ENCODE assay signal across 8 cellular contexts in the genomic region with DNA sequence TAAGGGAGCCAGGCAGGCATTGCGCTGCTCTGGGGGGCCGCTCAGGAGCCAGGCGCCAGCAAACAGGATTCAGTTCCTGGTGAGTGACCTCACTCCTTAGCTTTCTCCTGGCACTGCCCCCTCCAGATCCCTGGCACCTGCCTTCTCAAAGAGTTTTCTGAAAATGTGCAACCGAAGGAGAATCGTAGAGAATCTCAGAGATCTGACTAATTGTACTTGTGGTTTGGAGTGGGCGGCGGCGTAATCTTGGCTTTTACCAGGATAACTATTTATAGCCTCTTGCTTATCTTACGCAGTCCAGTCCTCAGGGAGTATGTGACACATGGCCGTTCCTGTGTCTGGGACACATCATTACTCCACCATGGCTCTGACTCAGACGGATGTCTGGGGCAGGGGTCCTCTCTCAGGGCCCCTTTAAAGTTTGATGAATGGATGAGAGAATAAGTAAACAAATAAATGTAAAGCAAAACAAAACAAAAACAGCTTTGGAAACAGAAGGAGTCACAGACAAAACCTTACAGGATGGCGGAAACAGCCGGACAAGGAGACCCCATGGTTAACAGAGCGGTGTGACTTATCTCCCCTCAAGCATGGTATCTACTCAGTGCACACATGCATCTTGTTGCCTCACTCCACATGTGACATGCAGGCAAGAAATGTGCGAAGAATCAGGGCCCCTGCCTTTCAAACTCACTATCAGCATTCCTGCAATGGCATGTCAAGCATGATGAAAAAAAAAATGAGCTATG.
DNase-seq lines count a peak whose midpoint lies in the region; ATAC-seq and TF ChIP-seq lines count a peak whose summit lies in the region.

No MANE protein-coding gene starts in this region.

- no peak overlapping the region for H3K4me3 ChIP-seq in gastroesophageal sphincter
- H3K4me3 ChIP-seq in spleen: peak overlapping the region in 1 of 8 donors; percentile 55
- H3K4me3 ChIP-seq in HAP-1: no peak overlapping the region

- H3K27ac ChIP-seq in gastroesophageal sphincter (peak overlapping the region in 3 of 4 donors; percentile 37 to 69 (median 60)), spleen (peak overlapping the region in 7 of 8 donors; percentile 16 to 83 (median 67))

- in situ Hi-C loops in HAP-1 (cut with MboI; ENCODE audit: low sequenced_read_pairs): no loop called here

- peaks cover 0 to 10% of the 10 kb centered on the region in 2 donors for H3K9me3 Mint-ChIP-seq in activated naive CD4-positive, alpha-beta T cell treated with anti-CD3 and anti-CD28 coated beads, Interleukin-2, amount 50 U/mL, for 72 hours

- intact Hi-C loops in spleen (cut with DNase I; ENCODE audit: low total_unique reads): no loop called here

- no peaks in the 10 kb centered on the region for H3K27me3 ChIP-seq in gastroesophageal sphincter
- no peaks in the 10 kb centered on the region for H3K27me3 ChIP-seq in spleen (replicated peaks in 1 of 7)
- no peaks in the 10 kb centered on the region for H3K27me3 ChIP-seq in HAP-1 (ENCODE audit: low read depth)

- H3K4me1 ChIP-seq in gastroesophageal sphincter (peaks cover 0 to 79% (median 23%) of the 10 kb centered on the region in 3 donors), spleen (peaks cover 43 to 99% (median 80%) of the 10 kb centered on the region in 6 donors), HAP-1 (peaks cover 31% of the 10 kb centered on the region)

- no peak for TF ChIP-seq EP300 in gastroesophageal sphincter (IDR thresholded peaks at IDR 0.05)

- peak overlapping the region in 1 of 2 donors; percentile 88 for H3K27ac Mint-ChIP-seq in activated naive CD4-positive, alpha-beta T cell treated with anti-CD3 and anti-CD28 coated beads, Interleukin-2, amount 50 U/mL, for 72 hours

- TF ChIP-seq CTCF in gastroesophageal sphincter (IDR thresholded peaks at IDR 0.05) (no peak), spleen (IDR thresholded peaks at IDR 0.05 in 8 of 11, conservative IDR thresholded peaks at IDR 0.05 in 3 of 11) (no peak)

- H3K9me3 ChIP-seq in gastroesophageal sphincter (no peaks in the 10 kb centered on the region), spleen (no peaks in the 10 kb centered on the region), HAP-1 (no peaks in the 10 kb centered on the region)

- DNase-seq in activated naive CD4-positive, alpha-beta T cell treated with anti-CD3 and anti-CD28 coated beads, Interleukin-2, amount 50 U/mL, for 72 hours (ENCODE audit: low spot score in 2 of 2): peak in 1 of 2 donors; percentile 18
- no peak for DNase-seq in activated naive CD4-positive, alpha-beta T cell (lab: John Stamatoyannopoulos, UW)
- DNase-seq in SK-N-DZ (ENCODE audit: low spot score) (peak; percentile 78), spleen (peak; percentile 37), HAP-1 (ENCODE audit: low spot score in 2 of 2) (no peak), NCI-H1105 (lab: John Stamatoyannopoulos, UW) (no peak), DMS153 treated with DMSO at 0.1 percent for 48 hours (lab: John Stamatoyannopoulos, UW; ENCODE audit: unreplicated experiment) (no peak)

- H3K36me3 Mint-ChIP-seq in activated naive CD4-positive, alpha-beta T cell treated with anti-CD3 and anti-CD28 coated beads, Interleukin-2, amount 50 U/mL, for 72 hours: no peaks in the 10 kb centered on the region

- TF ChIP-seq POLR2A in gastroesophageal sphincter (IDR thresholded peaks at IDR 0.05): no peak
- no peak for TF ChIP-seq POLR2A in spleen (IDR thresholded peaks at IDR 0.05)

- ATAC-seq in activated naive CD4-positive, alpha-beta T cell treated with anti-CD3 and anti-CD28 coated beads, Interleukin-2, amount 50 U/mL, for 72 hours: peak; percentile 55 to 80
- ATAC-seq in gastroesophageal sphincter: peak; percentile 44

- no peaks in the 10 kb centered on the region for H3K36me3 ChIP-seq in gastroesophageal sphincter
- H3K36me3 ChIP-seq in spleen: no peaks in the 10 kb centered on the region
- no peaks in the 10 kb centered on the region; the same call in 1 of the 2 replicates for H3K36me3 ChIP-seq in HAP-1 (replicated peaks)

- 30 to 38% methylated on average over 4 to 15 of the region's 15 CpGs for WGBS in gastroesophageal sphincter (ENCODE audit: low coverage in 1 of 2), 2 donors
- 27 to 39% (median 31%) methylated on average over 15 of the region's 15 CpGs for WGBS in spleen, 5 donors

Comparison
In these comparisons a context has a peak if more than half of its experiments do, and no peak if none do; other contexts are left out.
1. DNase-seq: peak in SK-N-DZ (single experiment) and spleen (single experiment); none in activated naive CD4-positive, alpha-beta T cell (0 of 4), HAP-1 (0 of 2), NCI-H1105 (single experiment) and DMS153 treated with DMSO at 0.1 percent for 48 hours (single experiment).